In the genomic region with DNA sequence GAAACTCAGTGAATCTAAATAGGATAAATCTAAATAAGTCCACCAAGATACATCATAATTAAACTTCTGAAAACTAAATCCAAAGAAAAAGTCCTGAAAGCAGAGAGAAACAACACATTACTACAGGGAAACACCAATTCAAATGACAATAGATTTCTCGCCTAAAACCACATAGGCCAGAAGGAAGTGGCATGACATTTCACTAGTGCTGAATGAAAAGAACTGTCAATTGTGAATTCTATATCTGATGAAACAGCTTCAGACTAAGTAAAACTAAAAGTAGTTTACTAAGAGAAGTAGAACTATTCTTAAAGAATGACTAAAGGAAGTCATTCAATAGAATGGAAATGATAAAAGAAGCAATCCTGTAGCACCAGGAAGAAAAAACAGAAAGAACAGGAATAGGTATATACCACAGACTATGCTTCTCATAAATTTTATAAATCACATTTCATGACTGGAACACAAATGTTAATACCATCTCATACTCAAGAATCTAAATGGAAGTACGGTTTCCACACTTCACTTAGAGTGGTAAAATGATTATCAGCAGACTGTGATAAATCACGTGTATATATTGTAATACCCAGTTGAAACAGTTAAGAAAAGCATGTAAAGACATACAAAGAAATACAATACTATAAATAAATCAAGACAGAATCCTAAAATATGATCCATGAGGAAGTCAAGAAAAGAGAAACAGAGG, we compare ENCODE assay signal across 15 cellular contexts. TPM values are rescaled to one million over a fixed set of nuclear protein-coding genes. Genes with fewer than 3 reads are reported as not detected.
A peak's percentile ranks its signal among the peaks of the same experiment; 100 is the strongest.
DNase-seq lines count a peak whose midpoint lies in the region; ATAC-seq and TF ChIP-seq lines count a peak whose summit lies in the region.
"Had no signal": no experiment of that assay in that cellular context is flagged by ENCODE, and none has a peak within 500 bp of the region (broad histone marks: within the 10 kb centered on the region; RNA-seq: fewer than 3 reads in every experiment).

No MANE protein-coding gene starts in this region.

- peak overlapping the region; percentile 5 to 88 (median 79) for H3K27ac Mint-ChIP-seq in CD4-positive, alpha-beta memory T cell
- H3K27ac Mint-ChIP-seq in activated CD8-positive, alpha-beta T cell treated with anti-CD3 and anti-CD28 coated beads for 36 hours = peak overlapping the region; percentile 96
- peak overlapping the region in 7 of 9 donors; percentile 14 to 88 (median 55) for H3K27ac Mint-ChIP-seq in naive thymus-derived CD4-positive, alpha-beta T cell
- no peak overlapping the region for H3K27ac Mint-ChIP-seq in type B pancreatic cell

- ATAC-seq in activated CD8-positive, alpha-beta T cell treated with anti-CD3 and anti-CD28 coated beads for 36 hours = peak; percentile 82
- ATAC-seq in naive thymus-derived CD4-positive, alpha-beta T cell = peak; percentile 72

- intact Hi-C loops in CD4-positive, alpha-beta memory T cell (cut with micrococcal nuclease) = no loop called here
- intact Hi-C loops in activated CD8-positive, alpha-beta T cell treated with anti-CD3 and anti-CD28 coated beads for 36 hours (cut with micrococcal nuclease) = loop anchor here (5.0 kb wide), 1 partner anchor 35 kb away; no protein-coding TSS in a partner anchor
- intact Hi-C loops in naive thymus-derived CD4-positive, alpha-beta T cell (cut with micrococcal nuclease) = loop anchor here in 1 of 2 donors (1.0 to 2.0 kb wide), 2 partner anchors 9 to 37 kb away; no protein-coding TSS in a partner anchor

- no peak overlapping the region for H3K4me3 ChIP-seq in CD4-positive, alpha-beta memory T cell (ENCODE audit: low read length in 2 of 2)
- H3K4me3 ChIP-seq in naive thymus-derived CD4-positive, alpha-beta T cell (ENCODE audit: low read length) = no peak overlapping the region
- H3K4me3 ChIP-seq: sigmoid colon, vagina had no signal

- POLR2A ChIA-PET in CD4-positive, alpha-beta memory T cell (lab: Charles Lee; ENCODE audit: partially characterized antibody) = interaction anchor here (0.6 to 2.3 kb wide), 2 partner anchors 37 to 100 kb away, joined by 3 to 9 read pairs; no protein-coding TSS in a partner anchor
- POLR2A ChIA-PET in activated CD8-positive, alpha-beta T cell treated with anti-CD3 and anti-CD28 coated beads for 36 hours (lab: Charles Lee) = interaction anchor here (1.0 to 3.2 kb wide), 2 partner anchors 14 to 20 kb away, joined by 7 to 11 read pairs; no protein-coding TSS in a partner anchor
- POLR2A ChIA-PET in naive thymus-derived CD4-positive, alpha-beta T cell (lab: Charles Lee) = no interaction called here

- no peaks in the 10 kb centered on the region for H3K27me3 ChIP-seq in CD4-positive, alpha-beta memory T cell (ENCODE audit: insufficient read depth, low read length)
- H3K27me3 ChIP-seq in naive thymus-derived CD4-positive, alpha-beta T cell (ENCODE audit: control insufficient read depth in 2 of 2, insufficient read depth in 2 of 2, low read length in 2 of 2) = no peaks in the 10 kb centered on the region
- H3K27me3 ChIP-seq: sigmoid colon, vagina had no signal

- CTCF ChIA-PET in CD4-positive, alpha-beta memory T cell (lab: Charles Lee; ENCODE audit: partially characterized antibody) = interaction anchor here (1.5 kb wide), 1 partner anchor 21 kb away, joined by 6 read pairs; no protein-coding TSS in a partner anchor
- CTCF ChIA-PET in activated CD8-positive, alpha-beta T cell treated with anti-CD3 and anti-CD28 coated beads for 36 hours (lab: Charles Lee) = interaction anchor here (1.5 to 3.8 kb wide), 2 partner anchors 20 to 43 kb away, joined by 3 to 19 read pairs; no protein-coding TSS in a partner anchor
- CTCF ChIA-PET in naive thymus-derived CD4-positive, alpha-beta T cell (lab: Charles Lee) = interaction anchor here (0.6 to 0.7 kb wide), 2 partner anchors 19 to 27 kb away, joined by 4 read pairs; no protein-coding TSS in a partner anchor

- H3K27me3 Mint-ChIP-seq in CD4-positive, alpha-beta memory T cell = no peaks in the 10 kb centered on the region
- H3K27me3 Mint-ChIP-seq in activated CD8-positive, alpha-beta T cell treated with anti-CD3 and anti-CD28 coated beads for 36 hours = no peaks in the 10 kb centered on the region
- H3K27me3 Mint-ChIP-seq in naive thymus-derived CD4-positive, alpha-beta T cell = no peaks in the 10 kb centered on the region
- no peaks in the 10 kb centered on the region for H3K27me3 Mint-ChIP-seq in type B pancreatic cell

- no peak for TF ChIP-seq CTCF in activated CD8-positive, alpha-beta T cell treated with anti-CD3 and anti-CD28 coated beads for 36 hours (IDR thresholded peaks at IDR 0.05)
- TF ChIP-seq CTCF in type B pancreatic cell (conservative IDR thresholded peaks at IDR 0.05) = no peak

- peaks cover 25 to 41% of the 10 kb centered on the region in 2 donors for H3K36me3 Mint-ChIP-seq in CD4-positive, alpha-beta memory T cell
- peaks cover 54% of the 10 kb centered on the region for H3K36me3 Mint-ChIP-seq in activated CD8-positive, alpha-beta T cell treated with anti-CD3 and anti-CD28 coated beads for 36 hours (ENCODE audit: low read depth)
- peaks cover 0 to 43% (median 33%) of the 10 kb centered on the region in 5 donors for H3K36me3 Mint-ChIP-seq in naive thymus-derived CD4-positive, alpha-beta T cell
- H3K36me3 Mint-ChIP-seq in type B pancreatic cell = peaks cover 25% of the 10 kb centered on the region

- H3K27ac ChIP-seq in CD4-positive, alpha-beta memory T cell (ENCODE audit: low read depth, low read length) = no peak overlapping the region
- H3K27ac ChIP-seq in naive thymus-derived CD4-positive, alpha-beta T cell (ENCODE audit: low read depth, low read length) = no peak overlapping the region
- H3K27ac ChIP-seq: sigmoid colon, vagina had no signal

- H3K9me3 Mint-ChIP-seq in CD4-positive, alpha-beta memory T cell = peaks cover 0 to 10% (median 4%) of the 10 kb centered on the region in 8 donors
- H3K9me3 Mint-ChIP-seq in activated CD8-positive, alpha-beta T cell treated with anti-CD3 and anti-CD28 coated beads for 36 hours = peaks cover 11% of the 10 kb centered on the region
- peaks cover 0 to 21% (median 5%) of the 10 kb centered on the region in 11 donors for H3K9me3 Mint-ChIP-seq in naive thymus-derived CD4-positive, alpha-beta T cell
- H3K9me3 Mint-ChIP-seq in type B pancreatic cell = peaks cover 4% of the 10 kb centered on the region

- no peaks in the 10 kb centered on the region for H3K9me3 ChIP-seq in CD4-positive, alpha-beta memory T cell (ENCODE audit: control insufficient read depth in 1 of 2, low read length in 2 of 2)
- H3K9me3 ChIP-seq in naive thymus-derived CD4-positive, alpha-beta T cell (ENCODE audit: control insufficient read depth in 2 of 3, low read length in 3 of 3) = no peaks in the 10 kb centered on the region

- H3K4me3 Mint-ChIP-seq in CD4-positive, alpha-beta memory T cell = peak overlapping the region in 6 of 8 donors; percentile 5 to 66 (median 48)
- H3K4me3 Mint-ChIP-seq in activated CD8-positive, alpha-beta T cell treated with anti-CD3 and anti-CD28 coated beads for 36 hours = peak overlapping the region; percentile 52
- peak overlapping the region in 7 of 10 donors; percentile 28 to 66 (median 50) for H3K4me3 Mint-ChIP-seq in naive thymus-derived CD4-positive, alpha-beta T cell
- no peak overlapping the region for H3K4me3 Mint-ChIP-seq in type B pancreatic cell

- peaks cover 20 to 51% (median 39%) of the 10 kb centered on the region in 4 donors for H3K4me1 Mint-ChIP-seq in CD4-positive, alpha-beta memory T cell
- H3K4me1 Mint-ChIP-seq in activated CD8-positive, alpha-beta T cell treated with anti-CD3 and anti-CD28 coated beads for 36 hours (ENCODE audit: low read depth) = peaks cover 66% of the 10 kb centered on the region
- H3K4me1 Mint-ChIP-seq in naive thymus-derived CD4-positive, alpha-beta T cell = peaks cover 17 to 63% (median 42%) of the 10 kb centered on the region in 7 donors
- H3K4me1 Mint-ChIP-seq in type B pancreatic cell (ENCODE audit: unreplicated experiment) = peaks cover 8% of the 10 kb centered on the region

- no peaks in the 10 kb centered on the region for H3K36me3 ChIP-seq in CD4-positive, alpha-beta memory T cell (ENCODE audit: insufficient read depth, low read length)
- no peaks in the 10 kb centered on the region for H3K36me3 ChIP-seq in naive thymus-derived CD4-positive, alpha-beta T cell (ENCODE audit: control insufficient read depth in 2 of 3, insufficient read depth in 3 of 3, low read length in 3 of 3)
- H3K36me3 ChIP-seq: sigmoid colon had no signal

- H3K4me1 ChIP-seq in CD4-positive, alpha-beta memory T cell (ENCODE audit: insufficient read depth, low read length) = peaks cover 28% of the 10 kb centered on the region
- H3K4me1 ChIP-seq in naive thymus-derived CD4-positive, alpha-beta T cell (ENCODE audit: control insufficient read depth in 2 of 2, insufficient read depth in 2 of 2, low read length in 2 of 2) = peaks cover 9 to 11% of the 10 kb centered on the region in 2 donors
- H3K4me1 ChIP-seq: sigmoid colon had no signal

- DNase-seq in CD4-positive, alpha-beta memory T cell = peak in 1 of 5 donors; percentile 19
- peak; percentile 21 for DNase-seq in KBM-7
- peak; percentile 55 for DNase-seq in activated CD8-positive, alpha-beta T cell treated with anti-CD3 and anti-CD28 coated beads for 36 hours
- peak in 2 of 9 donors; percentile 12 to 22 for DNase-seq in naive thymus-derived CD4-positive, alpha-beta T cell
- no peak for DNase-seq in inferior parietal cortex (ENCODE audit: extremely low spot score)
- no peak for DNase-seq in NCI-H1930 (lab: John Stamatoyannopoulos, UW)
- DNase-seq in type B pancreatic cell (ENCODE audit: extremely low spot score, unreplicated experiment) = no peak
- DNase-seq: aorta; effector CD8-positive, alpha-beta T cell; EL; NCI-H2081; NCI-H526 treated with DMSO at 0.1 percent for 48 hours; SHP77; sigmoid colon had no signal

- in situ Hi-C loops in KBM-7 (cut with MboI; ENCODE audit: low pct_unique_long_range_greater_than_20kb, low sequenced_read_pairs) = no loop called here

RNA-seq across cellular contexts. Expression of a gene that starts 46.4 kb away (rescaled TPM):
- 10 to 100 TPM; 56.0 to 63.6 TPM for total RNA-seq in CD4-positive, alpha-beta memory T cell
- polyA plus RNA-seq in CD4-positive, alpha-beta memory T cell = 10 to 100 TPM in 1 of 2 donors, 1 to 10 TPM in 1; 6.3 to 10.1 TPM
- 10 to 100 TPM; 42.5 to 42.8 TPM for total RNA-seq in activated CD8-positive, alpha-beta T cell treated with anti-CD3 and anti-CD28 coated beads for 36 hours
- 10 to 100 TPM; 29.2 to 62.1 (median 48.5) TPM for total RNA-seq in naive thymus-derived CD4-positive, alpha-beta T cell
- polyA plus RNA-seq in naive thymus-derived CD4-positive, alpha-beta T cell = 10 to 100 TPM; 11.6 to 15.0 TPM
- total RNA-seq in type B pancreatic cell (ENCODE audit: low replicate concordance) = 29.2 and 32.3 TPM in 2 replicates

Comparison
In these comparisons a context has a peak if more than half of its experiments do, and no peak if none do; other contexts are left out.
1. DNase-seq: peak in KBM-7 (single experiment) and activated CD8-positive, alpha-beta T cell treated with anti-CD3 and anti-CD28 coated beads for 36 hours (single experiment); none in inferior parietal cortex (single experiment), NCI-H1930 (0 of 2) and type B pancreatic cell (single experiment).